35 cellular contexts compared by ENCODE assay signal in genomic region chr22:34861787-34862186, GRCh38.
DNase-seq lines count a peak whose midpoint lies in the region; ATAC-seq, FAIRE-seq and TF ChIP-seq lines count a peak whose summit lies in the region.
"Had no signal": no experiment of that assay in that cellular context is flagged by ENCODE, and none has a peak within 500 bp of the region (broad histone marks: within the 10 kb centered on the region; RNA-seq: fewer than 3 reads in every experiment).

No MANE protein-coding gene starts in this region.

- intact Hi-C loops in GM12878 (cut with micrococcal nuclease; ENCODE audit: unreplicated experiment) = no loop called here
- intact Hi-C loops in activated CD8-positive, alpha-beta T cell treated with anti-CD3 and anti-CD28 coated beads for 36 hours (cut with micrococcal nuclease) = no loop called here

- CTCF ChIA-PET in GM12878 (lab: Yijun Ruan, JAX) = no interaction called here
- CTCF ChIA-PET in activated CD8-positive, alpha-beta T cell treated with anti-CD3 and anti-CD28 coated beads for 36 hours (lab: Charles Lee) = no interaction called here

- H2AFZ ChIP-seq in GM12878 (ENCODE audit: control insufficient read depth, low read depth, low read length) = no peak overlapping the region

- H3K36me3 ChIP-seq in GM06990 (ENCODE audit: control insufficient read depth, insufficient read depth, low read length) (no peaks in the 10 kb centered on the region), GM12878 (ENCODE audit: control insufficient read depth in 2 of 2, insufficient read depth in 2 of 2, low read length in 1 of 2) (no peaks in the 10 kb centered on the region)
- H3K36me3 ChIP-seq: BE2C; BLaER1; BLaER1 treated with 17β-estradiol and CSF1 and Interleukin-3, amounts not matched to agents 10 nM and 100 nM had no signal

- peaks cover 7% of the 10 kb centered on the region for H3K27me3 Mint-ChIP-seq in activated CD8-positive, alpha-beta T cell treated with anti-CD3 and anti-CD28 coated beads for 36 hours

- no peaks in the 10 kb centered on the region for H3K27me3 ChIP-seq in GM06990 (replicated peaks; ENCODE audit: control insufficient read depth, insufficient read depth, low read length)
- no peaks in the 10 kb centered on the region for H3K27me3 ChIP-seq in GM12878 (replicated peaks in 1 of 2; ENCODE audit: control insufficient read depth in 2 of 2, insufficient read depth in 2 of 2, low read length in 1 of 2)
- H3K27me3 ChIP-seq: BE2C; BLaER1; BLaER1 treated with 17β-estradiol and CSF1 and Interleukin-3, amounts not matched to agents 10 nM and 100 nM had no signal

- no peaks in the 10 kb centered on the region for H4K20me1 ChIP-seq in GM12878 (ENCODE audit: control insufficient read depth, insufficient read depth)
- H4K20me1 ChIP-seq: BLaER1; BLaER1 treated with 17β-estradiol and CSF1 and Interleukin-3, amounts not matched to agents 10 nM and 100 nM had no signal

- H3K9ac ChIP-seq in GM12878 (ENCODE audit: control insufficient read depth, insufficient read depth, low read length) = no peak overlapping the region
- H3K9ac ChIP-seq: BLaER1; BLaER1 treated with 17β-estradiol and CSF1 and Interleukin-3, amounts not matched to agents 10 nM and 100 nM had no signal

- RAD21 ChIA-PET in GM12878 (lab: Charles Lee; ENCODE audit: unreplicated experiment) = no interaction called here

- no peak for ATAC-seq in GM12878
- no peak for ATAC-seq in activated CD8-positive, alpha-beta T cell treated with anti-CD3 and anti-CD28 coated beads for 36 hours
- ATAC-seq: A549; CD8-positive, alpha-beta T cell had no signal

- no peak overlapping the region for H3K4me3 Mint-ChIP-seq in activated CD8-positive, alpha-beta T cell treated with anti-CD3 and anti-CD28 coated beads for 36 hours
- H3K4me3 Mint-ChIP-seq: B cell; CD14-positive monocyte; CD4-positive, alpha-beta memory T cell; CD4-positive, alpha-beta T cell; CD4-positive, CD25-positive, alpha-beta regulatory T cell; CD8-positive, alpha-beta memory T cell; CD8-positive, alpha-beta T cell had no signal

- WGBS in GM12878 (ENCODE audit: insufficient coverage, insufficient replicate concordance, low lambda C conversion rate, missing lambda C conversion rate) = 2% methylated on average over 2 of the region's 2 CpGs

- H3K9me3 ChIP-seq in GM12878 (replicated peaks; ENCODE audit: control insufficient read depth, insufficient read depth, low read length) = no peaks in the 10 kb centered on the region; the same call in 2 of the 3 replicates
- H3K9me3 ChIP-seq: A549, BE2C, Caco-2 had no signal

- SMC1A ChIA-PET in GM12878 (lab: Charles Lee; ENCODE audit: uncharacterized antibody, unreplicated experiment) = no interaction called here

- H3K27ac ChIP-seq in GM12878 (ENCODE audit: control insufficient read depth, insufficient read depth) = no peak overlapping the region
- H3K27ac ChIP-seq: 22Rv1; A549; BLaER1; BLaER1 treated with 17β-estradiol and CSF1 and Interleukin-3, amounts not matched to agents 10 nM and 100 nM; C4-2B had no signal

- peaks cover 2% of the 10 kb centered on the region for H3K9me3 Mint-ChIP-seq in activated CD8-positive, alpha-beta T cell treated with anti-CD3 and anti-CD28 coated beads for 36 hours
- H3K9me3 Mint-ChIP-seq: CD4-positive, alpha-beta T cell; CD8-positive, alpha-beta T cell had no signal

- no peaks in the 10 kb centered on the region for H3K4me1 ChIP-seq in GM12878 (ENCODE audit: control insufficient read depth, insufficient read depth, low read length)
- H3K4me1 ChIP-seq: A549, BE2C, Caco-2 had no signal

- FAIRE-seq in GM12878 (lab: Jason Lieb, UNC) = no peak
- FAIRE-seq: A204.1, A549, D721Med had no signal

- H3K4me2 ChIP-seq in GM12878 (ENCODE audit: control insufficient read depth, insufficient read depth) = no peak overlapping the region
- H3K4me2 ChIP-seq: A549; BLaER1; BLaER1 treated with 17β-estradiol and CSF1 and Interleukin-3, amounts not matched to agents 10 nM and 100 nM had no signal

- no TSS peak for BruUV-seq in GM12878 (replicated peaks; lab: Mats Ljungman, UMichigan)

- no peak for TF ChIP-seq CTCF in GM06990 (IDR thresholded peaks at IDR 0.05; ENCODE audit: insufficient read depth, low read length, poor library complexity, severe bottlenecking)
- TF ChIP-seq CTCF in GM12865 (IDR thresholded peaks at IDR 0.05; ENCODE audit: insufficient read depth, low read depth, low read length, missing control alignments) = no peak
- no peak for TF ChIP-seq CTCF in GM12878 (IDR thresholded peaks at IDR 0.05 in 2 of 3, conservative IDR thresholded peaks at IDR 0.05 in 1 of 3; ENCODE audit: control insufficient read depth in 2 of 3, extremely low read depth in 1 of 3, insufficient read depth in 1 of 3, low read depth in 3 of 3, low read length in 3 of 3)
- no peak for TF ChIP-seq CTCF in activated CD8-positive, alpha-beta T cell treated with anti-CD3 and anti-CD28 coated beads for 36 hours (IDR thresholded peaks at IDR 0.05)

- no peaks in the 10 kb centered on the region for H3K4me1 Mint-ChIP-seq in activated CD8-positive, alpha-beta T cell treated with anti-CD3 and anti-CD28 coated beads for 36 hours (ENCODE audit: low read depth)
- H3K4me1 Mint-ChIP-seq: B cell; CD14-positive monocyte; CD4-positive, alpha-beta memory T cell; CD4-positive, CD25-positive, alpha-beta regulatory T cell; CD8-positive, alpha-beta memory T cell had no signal

- no peak for TF ChIP-seq RAD21 in GM12878 (IDR thresholded peaks at IDR 0.05; ENCODE audit: insufficient read depth, low read depth, low read length)

- no peaks in the 10 kb centered on the region for H3K36me3 Mint-ChIP-seq in activated CD8-positive, alpha-beta T cell treated with anti-CD3 and anti-CD28 coated beads for 36 hours (ENCODE audit: low read depth)
- H3K36me3 Mint-ChIP-seq: CD14-positive monocyte; CD4-positive, alpha-beta memory T cell; CD4-positive, CD25-positive, alpha-beta regulatory T cell; CD8-positive, alpha-beta memory T cell; CD8-positive, alpha-beta T cell had no signal

- no peak for TF ChIP-seq EP300 in GM12878 (IDR thresholded peaks at IDR 0.05; ENCODE audit: borderline replicate concordance in 1 of 2, control insufficient read depth in 1 of 2, low read depth in 2 of 2, low read length in 2 of 2)

- H3K79me2 ChIP-seq in GM12878 (ENCODE audit: control insufficient read depth, insufficient read depth, low read length) = no peaks in the 10 kb centered on the region

- in situ Hi-C loops in GM12878 (cut with MboI) = no loop called here

- H3K27ac Mint-ChIP-seq in activated CD8-positive, alpha-beta T cell treated with anti-CD3 and anti-CD28 coated beads for 36 hours = no peak overlapping the region
- H3K27ac Mint-ChIP-seq: B cell; CD14-positive monocyte; CD4-positive, alpha-beta memory T cell; CD4-positive, alpha-beta T cell; CD8-positive, alpha-beta memory T cell; CD8-positive, alpha-beta T cell had no signal

- POLR2A ChIA-PET in GM12878 (lab: Charles Lee) = no interaction called here
- POLR2A ChIA-PET in activated CD8-positive, alpha-beta T cell treated with anti-CD3 and anti-CD28 coated beads for 36 hours (lab: Charles Lee) = no interaction called here

- H3K4me3 ChIP-seq in GM06990 (replicated peaks; ENCODE audit: low read depth, low read length) (no peak overlapping the region), GM12865 (ENCODE audit: low read depth, low read length) (no peak overlapping the region), GM12878 (no peak overlapping the region)
- H3K4me3 ChIP-seq: A549; BLaER1; BLaER1 treated with 17β-estradiol and CSF1 and Interleukin-3, amounts not matched to agents 10 nM and 100 nM had no signal

- no peak for TF ChIP-seq POLR2A in GM12878 (IDR thresholded peaks at IDR 0.05; ENCODE audit: low read depth, low read length)

- DNase-seq in GM06990 (ENCODE audit: extremely low read depth, insufficient read length) (peak; percentile 5), GM12865 (ENCODE audit: low read depth) (peak; percentile 59), GM12878 (ENCODE audit: low read depth, low spot score) (no peak), pons (ENCODE audit: low spot score) (no peak)
- no peak for DNase-seq in activated CD8-positive, alpha-beta T cell treated with anti-CD3 and anti-CD28 coated beads for 36 hours
- DNase-seq in activated CD4-positive, alpha-beta T cell treated with anti-CD3 and anti-CD28 coated beads, Interleukin-2, amount 50 U/mL, for 48 hours = no peak
- DNase-seq: 8988T; ACHN; AML-193; BE2C; C1 segment of cervical spinal cord; Caco-2; Calu3; CD4-positive, alpha-beta memory T cell; CD4-positive, alpha-beta T cell; CD4-positive, CD25-positive, alpha-beta regulatory T cell; CD8-positive, alpha-beta memory T cell; CD8-positive, alpha-beta T cell; COR-L47; DMS 273 treated with DMSO at 0.1 percent for 48 hours; DMS153; DMS53; DMS79; DMS79 treated with DMSO at 0.1 percent for 48 hours; DND-41; EL had no signal

TF ChIP-seq in GM12878, 131 proteins besides CTCF, POLR2A, EP300 and RAD21 (continues in another document):
- TF ChIP-seq, protein P1, sequence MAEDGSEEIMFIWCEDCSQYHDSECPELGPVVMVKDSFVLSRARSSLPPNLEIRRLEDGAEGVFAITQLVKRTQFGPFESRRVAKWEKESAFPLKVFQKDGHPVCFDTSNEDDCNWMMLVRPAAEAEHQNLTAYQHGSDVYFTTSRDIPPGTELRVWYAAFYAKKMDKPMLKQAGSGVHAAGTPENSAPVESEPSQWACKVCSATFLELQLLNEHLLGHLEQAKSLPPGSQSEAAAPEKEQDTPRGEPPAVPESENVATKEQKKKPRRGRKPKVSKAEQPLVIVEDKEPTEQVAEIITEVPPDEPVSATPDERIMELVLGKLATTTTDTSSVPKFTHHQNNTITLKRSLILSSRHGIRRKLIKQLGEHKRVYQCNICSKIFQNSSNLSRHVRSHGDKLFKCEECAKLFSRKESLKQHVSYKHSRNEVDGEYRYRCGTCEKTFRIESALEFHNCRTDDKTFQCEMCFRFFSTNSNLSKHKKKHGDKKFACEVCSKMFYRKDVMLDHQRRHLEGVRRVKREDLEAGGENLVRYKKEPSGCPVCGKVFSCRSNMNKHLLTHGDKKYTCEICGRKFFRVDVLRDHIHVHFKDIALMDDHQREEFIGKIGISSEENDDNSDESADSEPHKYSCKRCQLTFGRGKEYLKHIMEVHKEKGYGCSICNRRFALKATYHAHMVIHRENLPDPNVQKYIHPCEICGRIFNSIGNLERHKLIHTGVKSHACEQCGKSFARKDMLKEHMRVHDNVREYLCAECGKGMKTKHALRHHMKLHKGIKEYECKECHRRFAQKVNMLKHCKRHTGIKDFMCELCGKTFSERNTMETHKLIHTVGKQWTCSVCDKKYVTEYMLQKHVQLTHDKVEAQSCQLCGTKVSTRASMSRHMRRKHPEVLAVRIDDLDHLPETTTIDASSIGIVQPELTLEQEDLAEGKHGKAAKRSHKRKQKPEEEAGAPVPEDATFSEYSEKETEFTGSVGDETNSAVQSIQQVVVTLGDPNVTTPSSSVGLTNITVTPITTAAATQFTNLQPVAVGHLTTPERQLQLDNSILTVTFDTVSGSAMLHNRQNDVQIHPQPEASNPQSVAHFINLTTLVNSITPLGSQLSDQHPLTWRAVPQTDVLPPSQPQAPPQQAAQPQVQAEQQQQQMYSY (CRISPR knock-in tag; IDR thresholded peaks at IDR 0.05) = no peak

Comparison
In these comparisons a context has a peak if more than half of its experiments do, and no peak if none do; other contexts are left out.
1. DNase-seq: peak in GM06990 (single experiment) and GM12865 (single experiment); none in GM12878 (single experiment), pons (single experiment), activated CD8-positive, alpha-beta T cell treated with anti-CD3 and anti-CD28 coated beads for 36 hours (single experiment) and activated CD4-positive, alpha-beta T cell treated with anti-CD3 and anti-CD28 coated beads, Interleukin-2, amount 50 U/mL, for 48 hours (0 of 2).